11 cellular contexts compared by ENCODE assay signal in the genomic region with DNA sequence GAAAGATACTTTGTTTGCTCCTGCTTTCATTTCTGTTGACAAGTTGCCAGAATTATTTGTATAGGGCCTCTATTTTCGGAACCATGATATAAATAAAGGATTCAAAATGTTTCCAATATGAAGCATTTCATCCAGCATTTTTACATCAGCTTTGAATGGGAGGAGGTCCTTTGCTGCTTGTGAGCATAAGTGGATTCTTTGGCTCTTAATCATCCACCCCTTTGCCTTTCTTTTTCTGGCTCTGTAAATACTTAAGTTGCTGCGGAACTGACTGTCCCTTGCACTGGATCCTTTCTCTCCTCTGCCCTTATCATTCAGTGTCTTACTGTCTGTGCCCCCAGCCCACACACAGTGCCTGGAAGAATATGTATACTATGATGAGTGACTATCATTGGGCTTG.
DNase-seq lines count a peak whose midpoint lies in the region; ATAC-seq, FAIRE-seq and TF ChIP-seq lines count a peak whose summit lies in the region.
"Had no signal": no experiment of that assay in that cellular context is flagged by ENCODE, and none has a peak within 500 bp of the region (broad histone marks: within the 10 kb centered on the region; RNA-seq: fewer than 3 reads in every experiment).

No MANE protein-coding gene starts in this region.

- H3K4me1 ChIP-seq in RWPE2 (ENCODE audit: insufficient read depth, poor library complexity, severe bottlenecking) = peaks cover 10% of the 10 kb centered on the region
- no peaks in the 10 kb centered on the region for H3K4me1 ChIP-seq in small intestine (ENCODE audit: control insufficient read depth in 2 of 2, insufficient read depth in 1 of 2, low read depth in 1 of 2, low read length in 1 of 2)
- H3K4me1 ChIP-seq in ovary (ENCODE audit: insufficient read depth) = peaks cover 2% of the 10 kb centered on the region

- no peak for TF ChIP-seq POLR2A in ovary (IDR thresholded peaks at IDR 0.05)

- FAIRE-seq in small intestine (lab: Jason Lieb, UNC) = no peak

- H3K27ac Mint-ChIP-seq in stimulated activated memory B cell treated with anti-CD40 and anti-IgM and Interleukin-4, amounts not matched to agents 10 μg/mL and 1 μg/mL and 100 μg/mL, for 72 hours = no peak overlapping the region

- H3K4me1 Mint-ChIP-seq in stimulated activated memory B cell treated with anti-CD40 and anti-IgM and Interleukin-4, amounts not matched to agents 10 μg/mL and 1 μg/mL and 100 μg/mL, for 72 hours = peaks cover 45% of the 10 kb centered on the region

- H3K4me3 ChIP-seq in RWPE2 (ENCODE audit: severe bottlenecking) = no peak overlapping the region
- no peak overlapping the region for H3K4me3 ChIP-seq in small intestine (ENCODE audit: low read depth in 1 of 2, low read length in 2 of 2)
- H3K4me3 ChIP-seq in ovary = no peak overlapping the region

- no peak for TF ChIP-seq EP300 in ovary (IDR thresholded peaks at IDR 0.05)

- H3K9me3 Mint-ChIP-seq in stimulated activated memory B cell treated with anti-CD40 and anti-IgM and Interleukin-4, amounts not matched to agents 10 μg/mL and 1 μg/mL and 100 μg/mL, for 72 hours = no peaks in the 10 kb centered on the region

- H3K27me3 Mint-ChIP-seq in stimulated activated memory B cell treated with anti-CD40 and anti-IgM and Interleukin-4, amounts not matched to agents 10 μg/mL and 1 μg/mL and 100 μg/mL, for 72 hours = no peaks in the 10 kb centered on the region

- ATAC-seq in RWPE2 (ENCODE audit: low read depth) (peak; percentile 90), Right ventricle myocardium inferior (no peak), GM21515 (IDR thresholded peaks at IDR 0.05; ENCODE audit: unreplicated experiment) (no peak)
- ATAC-seq in stimulated activated memory B cell treated with anti-CD40 and anti-IgM and Interleukin-4, amounts not matched to agents 10 μg/mL and 1 μg/mL and 100 μg/mL, for 72 hours = no peak

- TF ChIP-seq CTCF in RWPE2 (IDR thresholded peaks at IDR 0.05; ENCODE audit: poor library complexity, severe bottlenecking) (no peak), ovary (IDR thresholded peaks at IDR 0.05) (no peak)

- no peaks in the 10 kb centered on the region for H3K27me3 ChIP-seq in RWPE2 (ENCODE audit: insufficient read depth, poor library complexity, severe bottlenecking)
- no peaks in the 10 kb centered on the region for H3K27me3 ChIP-seq in small intestine (ENCODE audit: control insufficient read depth in 2 of 2, insufficient read depth in 2 of 2, low read length in 2 of 2)
- no peaks in the 10 kb centered on the region for H3K27me3 ChIP-seq in ovary

- H3K9me3 ChIP-seq in RWPE2 (ENCODE audit: severe bottlenecking) = no peaks in the 10 kb centered on the region
- H3K9me3 ChIP-seq in small intestine (ENCODE audit: control insufficient read depth, low read depth) = no peaks in the 10 kb centered on the region
- H3K9me3 ChIP-seq in ovary = no peaks in the 10 kb centered on the region

- intact Hi-C loops in ovary (cut with DNase I) = no loop called here
- intact Hi-C loops in Right ventricle myocardium inferior (cut with DNase I) = no loop called here

- WGBS in small intestine, 3 donors = 51 to 84% (median 66%) methylated on average over 2 of the region's 2 CpGs
- WGBS in ovary, 3 donors = 12 to 28% (median 21%) methylated on average over 2 of the region's 2 CpGs

- no peak overlapping the region for H3K27ac ChIP-seq in RWPE2 (ENCODE audit: poor library complexity, severe bottlenecking)
- H3K27ac ChIP-seq in small intestine (ENCODE audit: low read depth in 1 of 2, low read length in 1 of 2) = peak overlapping the region in 1 of 2 donors; percentile 47
- no peak overlapping the region for H3K27ac ChIP-seq in ovary
- H3K27ac ChIP-seq: HL-60 had no signal

- H3K36me3 ChIP-seq in RWPE2 (ENCODE audit: low read depth) (no peaks in the 10 kb centered on the region), small intestine (ENCODE audit: control insufficient read depth in 2 of 2, insufficient read depth in 2 of 2, low read length in 2 of 2) (no peaks in the 10 kb centered on the region), ovary (no peaks in the 10 kb centered on the region)

- peaks cover 24% of the 10 kb centered on the region for H3K36me3 Mint-ChIP-seq in stimulated activated memory B cell treated with anti-CD40 and anti-IgM and Interleukin-4, amounts not matched to agents 10 μg/mL and 1 μg/mL and 100 μg/mL, for 72 hours

- peak; percentile 53 for DNase-seq in GM04504 (ENCODE audit: low read depth)
- DNase-seq in RWPE2 (ENCODE audit: low spot score) = no peak
- DNase-seq in fibroblast of the conjunctiva (ENCODE audit: low read depth) = peak; percentile 73
- peak; percentile 6 for DNase-seq in small intestine
- DNase-seq in ovary = no peak
- DNase-seq in Right ventricle myocardium inferior (ENCODE audit: missing footprints) = no peak
- DNase-seq: activated T-cell treated with anti-CD3 and anti-CD28 coated beads for 4 hours; effector CD8-positive, alpha-beta T cell had no signal

- no peak overlapping the region for H3K4me3 Mint-ChIP-seq in stimulated activated memory B cell treated with anti-CD40 and anti-IgM and Interleukin-4, amounts not matched to agents 10 μg/mL and 1 μg/mL and 100 μg/mL, for 72 hours

Comparison
In these comparisons a context has a peak if more than half of its experiments do, and no peak if none do; other contexts are left out.
1. DNase-seq: peak in GM04504 (single experiment), fibroblast of the conjunctiva (single experiment) and small intestine (single experiment); none in RWPE2 (single experiment), ovary (0 of 5) and Right ventricle myocardium inferior (single experiment).